Comparison of ENCODE assay signal across 31 cellular contexts in genomic region chr2:55452879-55453278, GRCh38.
A peak's percentile ranks its signal among the peaks of the same experiment; 100 is the strongest.
DNase-seq lines count a peak whose midpoint lies in the region; ATAC-seq lines count a peak whose summit lies in the region.
"Had no signal": no experiment of that assay in that cellular context is flagged by ENCODE, and none has a peak within 500 bp of the region (broad histone marks: within the 10 kb centered on the region; RNA-seq: fewer than 3 reads in every experiment).

No MANE protein-coding gene starts in this region.

- ATAC-seq in GM18861 (IDR thresholded peaks at IDR 0.05; ENCODE audit: unreplicated experiment) (peak; percentile 88), HG02884 (IDR thresholded peaks at IDR 0.05; ENCODE audit: unreplicated experiment) (peak; percentile 62), HG03442 (IDR thresholded peaks at IDR 0.05; ENCODE audit: unreplicated experiment) (no peak), HG02973 (IDR thresholded peaks at IDR 0.05; ENCODE audit: unreplicated experiment) (no peak)
- ATAC-seq: activated T-cell treated with anti-CD3 and anti-CD28 coated beads, Interleukin-2, amount 50 U/mL, for 72 hours; left lung; Right ventricle myocardium inferior; SK-N-SH treated with all-trans-retinoic acid at 6 μM for 48 hours had no signal

- DNase-seq in DMS53 (lab: John Stamatoyannopoulos, UW) (peak; percentile 45), DMS53 treated with DMSO at 0.1 percent for 48 hours (lab: John Stamatoyannopoulos, UW; ENCODE audit: unreplicated experiment) (no peak), kidney tubule cell (ENCODE audit: low spot score) (peak; percentile 24)
- no peak for DNase-seq in stimulated activated naive CD4-positive, alpha-beta T cell (lab: John Stamatoyannopoulos, UW)
- DNase-seq: activated CD4-positive, alpha-beta T cell treated with anti-CD3 and anti-CD28 coated beads, Interleukin-2, amount 50 U/mL, for 48 hours; activated CD4-positive, CD25-positive, alpha-beta regulatory T cell treated with anti-CD3 and anti-CD28 coated beads, Interleukin-2, amount 50 U/mL, for 72 hours; activated naive CD4-positive, alpha-beta T cell treated with Interleukin-2 at 50 U/mL for 16 hours; activated T-cell treated with anti-CD3 and anti-CD28 coated beads, Interleukin-2, amount 50 U/mL, for 72 hours; caudate nucleus; COR-L47; effector CD8-positive, alpha-beta T cell; immature natural killer cell; IMR-90; left lung; mesenchymal stem cell; NCI-H1436 treated with DMSO at 0.1 percent for 48 hours; NCI-H2107; NCI-H345; nephron progenitor cell; NK-92 treated with Interleukin-12 subunit alpha and Interleukin-12 subunit beta, amount 100 ng/mL, for 24 hours; PC-9; stimulated activated CD4-positive, alpha-beta T cell treated with anti-CD3 and anti-CD28 coated beads, Interleukin-15, amount 100 ng/mL, for 24 hours; stimulated activated CD4-positive, alpha-beta T cell treated with anti-CD3 and anti-CD28 coated beads, Interleukin-4, amount 100 ng/mL, for 4 hours; substantia nigra; upper lobe of left lung had no signal

Comparison
In these comparisons a context has a peak if more than half of its experiments do, and no peak if none do; other contexts are left out.
1. DNase-seq: peak in DMS53 (single experiment) and kidney tubule cell (single experiment); none in DMS53 treated with DMSO at 0.1 percent for 48 hours (single experiment) and stimulated activated naive CD4-positive, alpha-beta T cell (0 of 6).
2. ATAC-seq: peak in GM18861 (single experiment) and HG02884 (single experiment); none in HG03442 (single experiment) and HG02973 (single experiment).